ENCODE assay signal across 14 cellular contexts in genomic region chr5:138676556-138677193, GRCh38.
DNase-seq lines count a peak whose midpoint lies in the region; ATAC-seq and TF ChIP-seq lines count a peak whose summit lies in the region.
"Had no signal": no experiment of that assay in that cellular context is flagged by ENCODE, and none has a peak within 500 bp of the region (broad histone marks: within the 10 kb centered on the region; RNA-seq: fewer than 3 reads in every experiment).

No MANE protein-coding gene starts in this region.

- H3K4me3 ChIP-seq in osteoblast (ENCODE audit: insufficient read depth, low read length) = no peak overlapping the region
- H3K4me3 ChIP-seq: BLaER1, GM23338 had no signal

- H3K27me3 ChIP-seq in foreskin keratinocyte (no peaks in the 10 kb centered on the region), osteoblast (ENCODE audit: insufficient read depth, low read length) (peaks cover 2% of the 10 kb centered on the region)
- H3K27me3 ChIP-seq: BLaER1 had no signal

- BruUV-seq in Calu3 (replicated peaks; lab: Mats Ljungman, UMichigan) = no TSS peak

- H3K36me3 ChIP-seq in osteoblast (ENCODE audit: insufficient read depth, low read length) = no peaks in the 10 kb centered on the region
- H3K36me3 ChIP-seq: BLaER1 had no signal

- DNase-seq in Calu3 = peak; percentile 26
- no peak for DNase-seq in foreskin keratinocyte
- peak; percentile 19 for DNase-seq in osteoblast (ENCODE audit: insufficient read length, low spot score, missing footprints)
- DNase-seq in DMS 273 (lab: John Stamatoyannopoulos, UW; ENCODE audit: unreplicated experiment) = no peak
- DNase-seq: AML-193; Caco-2; CD8-positive, alpha-beta memory T cell; DMS 273 treated with DMSO at 0.1 percent for 48 hours; H7 had no signal

- H3K27me3 Mint-ChIP-seq in Calu3 (ENCODE audit: unreplicated experiment) = no peaks in the 10 kb centered on the region

- peak overlapping the region; percentile 99 for H3K27ac Mint-ChIP-seq in Calu3 (ENCODE audit: unreplicated experiment)
- H3K27ac Mint-ChIP-seq: CD8-positive, alpha-beta memory T cell; GM23338 had no signal

- H2AFZ ChIP-seq in osteoblast (ENCODE audit: low read length) = no peak overlapping the region
- H2AFZ ChIP-seq: GM23338 had no signal

- CTCF ChIA-PET in Calu3 (lab: Charles Lee) = interaction anchor here (0.6 to 1.6 kb wide), 9 partner anchors 8 to 539 kb away, joined by 3 to 13 read pairs (median 4); no protein-coding TSS in a partner anchor

- no peaks in the 10 kb centered on the region for H3K9me3 ChIP-seq in osteoblast (ENCODE audit: low read depth, low read length)
- H3K9me3 ChIP-seq: BLaER1, Caco-2 had no signal

- H3K36me3 Mint-ChIP-seq in Calu3 (ENCODE audit: insufficient read depth, unreplicated experiment) = peaks cover 12% of the 10 kb centered on the region

- H3K4me2 ChIP-seq in osteoblast (ENCODE audit: insufficient read depth, low read length) = no peak overlapping the region
- H3K4me2 ChIP-seq: BLaER1, GM23338 had no signal

- no peaks in the 10 kb centered on the region for H3K4me1 ChIP-seq in foreskin keratinocyte
- H3K4me1 ChIP-seq in osteoblast (ENCODE audit: insufficient read depth, low read length) = no peaks in the 10 kb centered on the region
- H3K4me1 ChIP-seq: BLaER1 had no signal

- ATAC-seq in foreskin keratinocyte = peak; percentile 18
- no peak for ATAC-seq in GM19452 (IDR thresholded peaks at IDR 0.05; ENCODE audit: unreplicated experiment)
- ATAC-seq in GM18873 (IDR thresholded peaks at IDR 0.05; ENCODE audit: low FRiP score, unreplicated experiment) = no peak
- no peak for ATAC-seq in HG03139 (IDR thresholded peaks at IDR 0.05; ENCODE audit: unreplicated experiment)
- ATAC-seq: GM23338 had no signal

- no peak overlapping the region for H3K27ac ChIP-seq in foreskin keratinocyte
- no peak overlapping the region for H3K27ac ChIP-seq in osteoblast (ENCODE audit: low read depth, low read length)
- H3K27ac ChIP-seq: BLaER1 had no signal

- H3K79me2 ChIP-seq in osteoblast (ENCODE audit: insufficient read depth, low read length) = no peaks in the 10 kb centered on the region

- peaks cover 27% of the 10 kb centered on the region for H3K4me1 Mint-ChIP-seq in Calu3 (ENCODE audit: low read depth, unreplicated experiment)
- H3K4me1 Mint-ChIP-seq: CD8-positive, alpha-beta memory T cell; GM23338 had no signal

- peak overlapping the region; percentile 54 for H3K4me3 Mint-ChIP-seq in Calu3 (ENCODE audit: low read depth, unreplicated experiment)
- H3K4me3 Mint-ChIP-seq: CD8-positive, alpha-beta memory T cell; GM23338 had no signal

- no peaks in the 10 kb centered on the region for H3K9me3 Mint-ChIP-seq in Calu3 (ENCODE audit: low read depth, unreplicated experiment)
- H3K9me3 Mint-ChIP-seq: GM23338 had no signal

- TF ChIP-seq CTCF in Calu3 (IDR thresholded peaks at IDR 0.05; ENCODE audit: unreplicated experiment) (no peak), foreskin keratinocyte (conservative IDR thresholded peaks at IDR 0.05) (no peak), osteoblast (IDR thresholded peaks at IDR 0.05; ENCODE audit: extremely low read depth, low read depth, low read length) (no peak)

- intact Hi-C loops in Calu3 (cut with micrococcal nuclease; ENCODE audit: unreplicated experiment) = no loop called here

- no peaks in the 10 kb centered on the region for H4K20me1 ChIP-seq in osteoblast (ENCODE audit: insufficient read depth, low read length)
- H4K20me1 ChIP-seq: BLaER1 had no signal

Comparison
In these comparisons a context has a peak if more than half of its experiments do, and no peak if none do; other contexts are left out.
1. DNase-seq: peak in Calu3 (single experiment) and osteoblast (single experiment); none in foreskin keratinocyte (0 of 2) and DMS 273 (single experiment).